9 cellular contexts compared by ENCODE assay signal in genomic region chr4:173538148-173538902, GRCh38. TPM values are rescaled to one million over a fixed set of nuclear protein-coding genes. Genes with fewer than 3 reads are reported as not detected.
DNase-seq lines count a peak whose midpoint lies in the region; ATAC-seq and TF ChIP-seq lines count a peak whose summit lies in the region.
"Had no signal": no experiment of that assay in that cellular context is flagged by ENCODE, and none has a peak within 500 bp of the region (broad histone marks: within the 10 kb centered on the region; RNA-seq: fewer than 3 reads in every experiment).

No MANE protein-coding gene starts in this region.

- H3K36me3 Mint-ChIP-seq in type B pancreatic cell, result no peaks in the 10 kb centered on the region

- DNase-seq in COR-L47 (lab: John Stamatoyannopoulos, UW) (peak; percentile 68), LNCaP clone FGC (ENCODE audit: low read depth) (peak; percentile 21), adipocyte (ENCODE audit: low read depth) (peak; percentile 41), lower lobe of right lung (no peak), type B pancreatic cell (ENCODE audit: extremely low spot score, unreplicated experiment) (peak; percentile 72), pons (ENCODE audit: low spot score) (no peak)

- ATAC-seq in lower lobe of right lung (peak; percentile 59 to 84), HG02678 (IDR thresholded peaks at IDR 0.05; ENCODE audit: unreplicated experiment) (no peak), HG02610 (IDR thresholded peaks at IDR 0.05; ENCODE audit: unreplicated experiment) (no peak)
- ATAC-seq: HCT116 had no signal

- H3K9ac ChIP-seq in adipocyte (ENCODE audit: low read length), result peak overlapping the region; percentile 85

- H3K4me1 ChIP-seq in adipocyte (ENCODE audit: control insufficient read depth, insufficient read depth, low read length) (peaks cover 8% of the 10 kb centered on the region), lower lobe of right lung (peaks cover 17% of the 10 kb centered on the region)

- H3K4me3 ChIP-seq in LNCaP clone FGC (ENCODE audit: low read depth, low read length) (no peak overlapping the region), adipocyte (ENCODE audit: low read length) (peak overlapping the region; percentile 80), lower lobe of right lung (peak overlapping the region; percentile 40)

- H3K9me3 Mint-ChIP-seq in type B pancreatic cell, result no peaks in the 10 kb centered on the region

- peaks cover 93% of the 10 kb centered on the region for H3K27me3 Mint-ChIP-seq in type B pancreatic cell

- no peak overlapping the region for H3K27ac Mint-ChIP-seq in type B pancreatic cell

- H3K9me3 ChIP-seq in adipocyte (ENCODE audit: control insufficient read depth, low read length) (no peaks in the 10 kb centered on the region), lower lobe of right lung (no peaks in the 10 kb centered on the region)

- H3K27me3 ChIP-seq in adipocyte (replicated peaks; ENCODE audit: control insufficient read depth, insufficient read depth, low read length) (no peaks in the 10 kb centered on the region), lower lobe of right lung (ENCODE audit: low read depth) (peaks cover 96% of the 10 kb centered on the region)

- TF ChIP-seq CTCF in LNCaP clone FGC (IDR thresholded peaks at IDR 0.05; ENCODE audit: control insufficient read depth, extremely low read depth, insufficient read depth) (no peak), lower lobe of right lung (IDR thresholded peaks at IDR 0.05) (no peak), type B pancreatic cell (conservative IDR thresholded peaks at IDR 0.05) (peak; percentile 8)

- H3K4me3 Mint-ChIP-seq in type B pancreatic cell, result peak overlapping the region; percentile 89

- no peak overlapping the region for H3K27ac ChIP-seq in lower lobe of right lung

- intact Hi-C loops in lower lobe of right lung (cut with DNase I), result no loop called here

- peaks cover 24% of the 10 kb centered on the region for H3K4me1 Mint-ChIP-seq in type B pancreatic cell (ENCODE audit: unreplicated experiment)

- H3K36me3 ChIP-seq in adipocyte (ENCODE audit: control insufficient read depth, insufficient read depth, low read length, severe bottlenecking) (no peaks in the 10 kb centered on the region), lower lobe of right lung (no peaks in the 10 kb centered on the region)

RNA-seq across cellular contexts. Expression of gene HAND2, which starts 8.3 kb away (rescaled TPM):
- 0.35 TPM for total RNA-seq in lower lobe of right lung
- total RNA-seq in type B pancreatic cell (ENCODE audit: low replicate concordance), result 8.3 and 40.3 TPM in 2 replicates

Comparison
In these comparisons a context has a peak if more than half of its experiments do, and no peak if none do; other contexts are left out.
1. DNase-seq: peak in COR-L47 (single experiment), LNCaP clone FGC (single experiment), adipocyte (single experiment) and type B pancreatic cell (single experiment); none in lower lobe of right lung (single experiment) and pons (single experiment).
2. ATAC-seq: peak in lower lobe of right lung (2 of 2); none in HG02678 (single experiment) and HG02610 (single experiment).